ENCODE assay signal across 8 cellular contexts in the genomic region with DNA sequence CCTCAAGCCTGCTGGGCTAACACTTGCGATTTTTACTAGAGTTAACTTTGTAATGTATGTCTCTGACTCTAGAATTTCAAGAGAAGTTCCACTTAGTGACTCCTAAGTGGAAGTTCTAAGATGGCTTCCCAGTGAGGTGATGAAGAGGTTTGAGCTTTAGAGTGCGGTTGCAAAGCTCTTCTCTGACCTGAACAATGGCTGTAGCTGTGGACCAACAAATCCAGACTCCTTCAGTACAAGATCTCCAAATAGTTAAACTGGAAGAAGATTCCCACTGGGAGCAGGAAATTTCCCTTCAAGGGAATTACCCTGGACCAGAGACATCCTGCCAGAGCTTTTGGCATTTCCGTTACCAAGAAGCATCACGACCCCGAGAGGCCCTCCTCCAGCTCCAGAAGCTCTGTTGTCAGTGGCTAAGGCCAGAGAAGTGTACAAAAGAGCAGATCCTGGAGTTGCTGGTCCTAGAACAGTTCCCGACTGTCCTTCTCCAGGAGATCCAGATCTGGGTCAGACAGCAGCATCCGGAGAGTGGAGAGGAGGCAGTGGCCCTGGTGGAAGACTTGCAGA. TPM values are rescaled to one million over a fixed set of nuclear protein-coding genes. Genes with fewer than 3 reads are reported as not detected.
A peak's percentile ranks its signal among the peaks of the same experiment; 100 is the strongest.
DNase-seq lines count a peak whose midpoint lies in the region; ATAC-seq and TF ChIP-seq lines count a peak whose summit lies in the region.

No MANE protein-coding gene starts in this region.

- no CpG with 5 or more reads among the region's 7 CpGs for WGBS in trophoblast cell (ENCODE audit: extremely low coverage, insufficient coverage, insufficient read length)

- peak overlapping the region; percentile 68 for H3K4me2 ChIP-seq in trophoblast cell (ENCODE audit: low read length)

- TF ChIP-seq CTCF in endothelial cell (IDR thresholded peaks at IDR 0.05; ENCODE audit: unreplicated experiment) = no peak

- no peak overlapping the region for H3K4ac ChIP-seq in trophoblast cell (ENCODE audit: low read depth, low read length)

- DNase-seq in ELR (ENCODE audit: low read depth) (peak; percentile 34), RPMI7951 (ENCODE audit: low read depth) (peak; percentile 51), endothelial cell (ENCODE audit: low spot score) (no peak), trophoblast cell (no peak), ureter (ENCODE audit: low spot score) (no peak), pons (ENCODE audit: low spot score) (no peak), mesenteric fat pad (ENCODE audit: low spot score) (no peak)

- no peak overlapping the region for H3K27ac ChIP-seq in trophoblast cell (ENCODE audit: low read depth, low read length)

- peaks cover 10% of the 10 kb centered on the region for H3K36me3 Mint-ChIP-seq in endothelial cell (ENCODE audit: low read depth, unreplicated experiment)

- no peak overlapping the region for H2BK120ac ChIP-seq in trophoblast cell (ENCODE audit: insufficient read depth, low read length, poor library complexity)

- peak overlapping the region; percentile 95 for H3K4me3 Mint-ChIP-seq in endothelial cell (ENCODE audit: unreplicated experiment)

- peaks cover 2% of the 10 kb centered on the region for H3K9me3 ChIP-seq in trophoblast cell (ENCODE audit: insufficient read depth, low read depth, low read length)

- H2AK5ac ChIP-seq in trophoblast cell (ENCODE audit: low read length) = no peak overlapping the region

- peak overlapping the region; percentile 92 for H2AFZ ChIP-seq in trophoblast cell (ENCODE audit: insufficient read depth, low read length, poor library complexity)

- ATAC-seq in GM21825 (IDR thresholded peaks at IDR 0.05; ENCODE audit: unreplicated experiment) = no peak

- H4K12ac ChIP-seq in trophoblast cell (ENCODE audit: low read depth, low read length) = peak overlapping the region; percentile 89

- H2BK12ac ChIP-seq in trophoblast cell (ENCODE audit: low read length) = no peak overlapping the region

- no peaks in the 10 kb centered on the region for H3K36me3 ChIP-seq in trophoblast cell (ENCODE audit: control insufficient read depth in 1 of 2, insufficient read depth in 2 of 2, low read length in 2 of 2)

- peaks cover 27% of the 10 kb centered on the region for H3K4me1 Mint-ChIP-seq in endothelial cell (ENCODE audit: unreplicated experiment)

- peak overlapping the region; percentile 69 for H3K4me3 ChIP-seq in trophoblast cell (ENCODE audit: low read depth, low read length)

- H3K27ac Mint-ChIP-seq in endothelial cell (ENCODE audit: unreplicated experiment) = peak overlapping the region; percentile 92

- H3K23ac ChIP-seq in trophoblast cell (ENCODE audit: low read length) = no peak overlapping the region

- peaks cover 9 to 16% of the 10 kb centered on the region in 2 experiments for H3K4me1 ChIP-seq in trophoblast cell (ENCODE audit: control insufficient read depth in 1 of 2, insufficient read depth in 2 of 2, low read length in 2 of 2)

- peak overlapping the region; percentile 75 for H3K14ac ChIP-seq in trophoblast cell (ENCODE audit: low read length)

- peak overlapping the region; percentile 42 for H4K91ac ChIP-seq in trophoblast cell (ENCODE audit: low read depth, low read length)

- H3K27me3 Mint-ChIP-seq in endothelial cell (ENCODE audit: unreplicated experiment) = peaks cover 7% of the 10 kb centered on the region

- H2BK5ac ChIP-seq in trophoblast cell (ENCODE audit: low read depth, low read length, poor library complexity) = no peak overlapping the region

- H3K79me2 ChIP-seq in trophoblast cell (ENCODE audit: control insufficient read depth, insufficient read depth, low read length, poor library complexity) = peaks cover 3% of the 10 kb centered on the region

- no peaks in the 10 kb centered on the region for H3K27me3 ChIP-seq in trophoblast cell (ENCODE audit: insufficient read depth, low read length)

- H3K9ac ChIP-seq in trophoblast cell (ENCODE audit: low read length) = peak overlapping the region; percentile 25

- H4K8ac ChIP-seq in trophoblast cell (ENCODE audit: low read depth, low read length) = peak overlapping the region; percentile 97

- H3K18ac ChIP-seq in trophoblast cell (ENCODE audit: low read length) = no peak overlapping the region

- H3K9me3 Mint-ChIP-seq in endothelial cell (ENCODE audit: unreplicated experiment) = no peaks in the 10 kb centered on the region

- peaks cover 3% of the 10 kb centered on the region for H3K79me1 ChIP-seq in trophoblast cell (ENCODE audit: low read length)

RNA-seq across cellular contexts. Expression of a gene that starts 22.3 kb away (rescaled TPM):
- 29.7 and 32.7 TPM in 2 replicates for total RNA-seq in RPMI7951 (2014; rRNA removed; shearing (Covaris generic))
- total RNA-seq in endothelial cell (ENCODE audit: unreplicated experiment) (29.5 TPM), ureter (48.2 TPM), mesenteric fat pad (20.3 TPM)
- polyA plus RNA-seq in trophoblast cell (2013) = 12.8 and 12.9 TPM in 2 replicates

RNA-seq across cellular contexts. Expression of a gene that starts 26.2 kb away (rescaled TPM):
- 29.2 and 36.2 TPM in 2 replicates for total RNA-seq in RPMI7951 (2014; rRNA removed; shearing (Covaris generic))
- total RNA-seq in endothelial cell (ENCODE audit: unreplicated experiment) (14.3 TPM), ureter (9.1 TPM), mesenteric fat pad (67.0 TPM)
- 9.5 and 10.1 TPM in 2 replicates for polyA plus RNA-seq in trophoblast cell (2013)

RNA-seq across cellular contexts. Expression of a gene that starts 31.0 kb away (rescaled TPM):
- 7.8 and 15.5 TPM in 2 replicates for total RNA-seq in RPMI7951 (2014; rRNA removed; shearing (Covaris generic))
- total RNA-seq in endothelial cell (ENCODE audit: unreplicated experiment) (22.0 TPM), ureter (9.0 TPM), mesenteric fat pad (7.9 TPM)
- 10.0 and 10.5 TPM in 2 replicates for polyA plus RNA-seq in trophoblast cell (2013)

Comparison
In these comparisons a context has a peak if more than half of its experiments do, and no peak if none do; other contexts are left out.
1. DNase-seq: peak in ELR (single experiment) and RPMI7951 (single experiment); none in endothelial cell (single experiment), trophoblast cell (0 of 2), ureter (single experiment), pons (single experiment) and mesenteric fat pad (single experiment).